Comparison of ENCODE assay signal across 30 cellular contexts in genomic region chr4:47224361-47224760, GRCh38.
"Had no signal": no experiment of that assay in that cellular context is flagged by ENCODE, and none has a peak within 500 bp of the region (broad histone marks: within the 10 kb centered on the region; RNA-seq: fewer than 3 reads in every experiment).

No MANE protein-coding gene starts in this region.

- H3K9me3 ChIP-seq: ovary, psoas muscle, right lobe of liver, sigmoid colon, spleen, suprapubic skin, testis, tibial nerve, upper lobe of left lung, vagina had no signal

- H3K27ac Mint-ChIP-seq: naive thymus-derived CD4-positive, alpha-beta T cell; natural killer cell; nephron; neural progenitor cell; progenitor cell of endocrine pancreas; stimulated activated memory B cell treated with anti-CD40 and anti-IgM and Interleukin-4, amounts not matched to agents 10 μg/mL and 1 μg/mL and 100 μg/mL, for 72 hours; stimulated activated naive CD8-positive, alpha-beta T cell treated with anti-CD3 and anti-CD28 coated beads, Interleukin-15, amount 100 ng/mL, for 72 hours had no signal

- H3K79me2 ChIP-seq: parathyroid adenoma had no signal

- H3K4me3 Mint-ChIP-seq: naive thymus-derived CD4-positive, alpha-beta T cell; natural killer cell; nephron; neural progenitor cell; stimulated activated memory B cell treated with anti-CD40 and anti-IgM and Interleukin-4, amounts not matched to agents 10 μg/mL and 1 μg/mL and 100 μg/mL, for 72 hours; stimulated activated naive CD8-positive, alpha-beta T cell treated with anti-CD3 and anti-CD28 coated beads, Interleukin-15, amount 100 ng/mL, for 72 hours had no signal

- DNase-seq: naive thymus-derived CD4-positive, alpha-beta T cell; natural killer cell; occipital lobe; ovary; posterior cingulate gyrus; psoas muscle; right cardiac atrium; right lobe of liver; sigmoid colon; small intestine; spleen; stimulated activated CD4-positive, alpha-beta T cell treated with anti-CD3 and anti-CD28 coated beads, Interleukin-12 subunit alpha, Interleukin-12 subunit beta, amount 100 ng/mL, for 4 hours; stimulated activated CD4-positive, alpha-beta T cell treated with anti-CD3 and anti-CD28 coated beads, Interleukin-1b, Interleukin-23, amount 100 ng/mL, for 48 hours; stimulated activated CD4-positive, alpha-beta T cell treated with anti-CD3 and anti-CD28 coated beads, Interleukin-4, amount 100 ng/mL, for 1 hour; stimulated activated CD4-positive, alpha-beta T cell treated with anti-CD3 and anti-CD28 coated beads, Interleukin-4, amount 100 ng/mL, for 4 hours; stimulated activated CD8-positive, alpha-beta memory T cell treated with anti-CD3 and anti-CD28 coated beads, Interleukin-4, amount 100 ng/mL, for 48 hours; stimulated activated naive CD4-positive, alpha-beta T cell; stimulated activated naive CD8-positive, alpha-beta T cell treated with anti-CD3 and anti-CD28 coated beads, Interleukin-15, amount 100 ng/mL, for 72 hours; stimulated activated naive CD8-positive, alpha-beta T cell treated with anti-CD3 and anti-CD28 coated beads, Interleukin-15, Interleukin-2, amounts not matched to agents 100 U/mL and 50 U/mL, for 24 hours; substantia nigra; testis; upper lobe of left lung had no signal

- H3K27ac ChIP-seq: neural progenitor cell, ovary, parathyroid adenoma, psoas muscle, right lobe of liver, sigmoid colon, spleen, suprapubic skin, testis, tibial nerve, upper lobe of left lung, vagina had no signal

- H3K36me3 ChIP-seq: neural progenitor cell, ovary, right lobe of liver, sigmoid colon, spleen, suprapubic skin, tibial nerve, upper lobe of left lung, vagina had no signal

- H3K27me3 ChIP-seq: neural progenitor cell, ovary, right lobe of liver, sigmoid colon, spleen, suprapubic skin, testis, tibial nerve, upper lobe of left lung, vagina had no signal

- H3K9ac ChIP-seq: neural progenitor cell, parathyroid adenoma had no signal

- H3K36me3 Mint-ChIP-seq: naive thymus-derived CD4-positive, alpha-beta T cell; natural killer cell; neural progenitor cell; stimulated activated memory B cell treated with anti-CD40 and anti-IgM and Interleukin-4, amounts not matched to agents 10 μg/mL and 1 μg/mL and 100 μg/mL, for 72 hours had no signal

- H3K9me3 Mint-ChIP-seq: nephron; neural progenitor cell; stimulated activated naive CD8-positive, alpha-beta T cell treated with anti-CD3 and anti-CD28 coated beads, Interleukin-15, amount 100 ng/mL, for 72 hours had no signal

- H3K4me1 ChIP-seq: neural progenitor cell, parathyroid adenoma, psoas muscle, right lobe of liver, sigmoid colon, spleen, suprapubic skin, testis, tibial nerve, upper lobe of left lung, vagina had no signal

- H2AFZ ChIP-seq: neural progenitor cell, parathyroid adenoma had no signal

- H3K4me2 ChIP-seq: neural progenitor cell had no signal

- H3K4me1 Mint-ChIP-seq: naive thymus-derived CD4-positive, alpha-beta T cell; natural killer cell; nephron; neural progenitor cell; stimulated activated memory B cell treated with anti-CD40 and anti-IgM and Interleukin-4, amounts not matched to agents 10 μg/mL and 1 μg/mL and 100 μg/mL, for 72 hours; stimulated activated naive CD8-positive, alpha-beta T cell treated with anti-CD3 and anti-CD28 coated beads, Interleukin-15, amount 100 ng/mL, for 72 hours had no signal

- H3K4me3 ChIP-seq: neural progenitor cell, ovary, psoas muscle, right lobe of liver, sigmoid colon, spleen, suprapubic skin, testis, tibial nerve, upper lobe of left lung, vagina had no signal
